Comparison of ENCODE assay signal across 24 cellular contexts in genomic region chr2:50724837-50725236, GRCh38.
"Had no signal": no experiment of that assay in that cellular context is flagged by ENCODE, and none has a peak within 500 bp of the region (broad histone marks: within the 10 kb centered on the region; RNA-seq: fewer than 3 reads in every experiment).

No MANE protein-coding gene starts in this region.

- H3K36me3 ChIP-seq: breast epithelium, SJSA1 had no signal

- DNase-seq: activated CD4-positive, alpha-beta T cell treated with anti-CD3 and anti-CD28 coated beads for 48 hours; activated CD4-positive, alpha-beta T cell treated with anti-CD3 and anti-CD28 coated beads, Interleukin-2, amount 50 U/mL, for 4 hours; activated CD4-positive, CD25-positive, alpha-beta regulatory T cell treated with anti-CD3 and anti-CD28 coated beads, Interleukin-2, amount 50 U/mL, for 72 hours; activated CD8-positive, alpha-beta memory T cell treated with anti-CD3 and anti-CD28 coated beads, Interleukin-2, amount 50 U/mL, for 48 hours; activated CD8-positive, alpha-beta T cell treated with anti-CD3 and anti-CD28 coated beads, Interleukin-2, amount 10 ng/mL, durations not matched to agents 7 days and 5 days; activated T-cell treated with anti-CD3 and anti-CD28 coated beads, Interleukin-2, amount 50 U/mL, for 1 hour; aorta; central memory CD4-positive, alpha-beta T cell; Karpas-422; MM.1S; NCI-H1105; NCI-H1436; NCI-H187 treated with DMSO at 0.1 percent for 48 hours; NCI-H446; NCI-H524; NCI-H82; PC-3; SHP77; T-helper 17 cell; T-helper 9 cell had no signal

- ATAC-seq: activated CD8-positive, alpha-beta T cell treated with anti-CD3 and anti-CD28 coated beads, Interleukin-2, amount 10 ng/mL, durations not matched to agents 7 days and 5 days; PC-3; T-helper 17 cell; WTC11 had no signal

- H3K27ac ChIP-seq: breast epithelium, coronary artery, SJSA1 had no signal

- H3K4me1 ChIP-seq: breast epithelium, SJSA1 had no signal

- H3K27me3 ChIP-seq: breast epithelium, SJSA1 had no signal

- H3K9me3 ChIP-seq: breast epithelium, SJSA1 had no signal

- H3K4me3 ChIP-seq: breast epithelium, coronary artery, SJSA1 had no signal
